9 cellular contexts compared by ENCODE assay signal in the genomic region with DNA sequence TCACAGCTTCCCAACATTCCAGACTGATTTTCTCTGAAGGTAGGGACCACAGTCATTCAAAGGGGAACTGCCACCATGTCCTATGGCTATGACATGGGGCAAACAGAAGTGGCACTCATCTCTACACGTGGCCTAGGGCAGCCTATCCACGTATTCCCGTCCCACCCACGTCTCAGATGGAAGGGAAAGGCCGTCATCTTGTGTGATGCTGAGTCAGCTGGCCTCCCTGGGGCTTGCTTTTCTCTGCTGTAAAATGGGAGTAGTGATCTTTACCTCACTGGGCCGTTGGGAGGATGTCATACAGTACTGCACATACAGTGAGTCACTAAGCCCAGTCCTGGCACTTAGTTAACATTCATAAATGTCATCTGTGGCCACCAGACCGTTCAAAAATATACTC.
DNase-seq lines count a peak whose midpoint lies in the region; ATAC-seq and TF ChIP-seq lines count a peak whose summit lies in the region.
"Had no signal": no experiment of that assay in that cellular context is flagged by ENCODE, and none has a peak within 500 bp of the region (broad histone marks: within the 10 kb centered on the region; RNA-seq: fewer than 3 reads in every experiment).

No MANE protein-coding gene starts in this region.

- POLR2A ChIA-PET in activated B cell treated with CpG ODN at 0.5 μM for 24 hours (lab: Charles Lee), result interaction anchor here (0.6 to 19.5 kb wide), 9 partner anchors 10 to 624 kb away, joined by 3 to 683 read pairs (median 11); partner anchors contain the start of gene RAPGEF1

- CTCF ChIA-PET in activated B cell treated with CpG ODN at 0.5 μM for 24 hours (lab: Charles Lee), result interaction anchor here (1.0 to 1.9 kb wide), 5 partner anchors 8 to 71 kb away, joined by 3 to 7 read pairs (median 4); no protein-coding TSS in a partner anchor

- intact Hi-C loops in activated B cell treated with CpG ODN at 0.5 μM for 24 hours (cut with micrococcal nuclease), result no loop called here

- peaks cover 99% of the 10 kb centered on the region for H3K4me1 Mint-ChIP-seq in activated B cell treated with CpG ODN at 0.5 μM for 24 hours
- peaks cover 31% of the 10 kb centered on the region for H3K4me1 Mint-ChIP-seq in mesothelial cell of epicardium

- DNase-seq in Daoy (ENCODE audit: low read depth), result peak; percentile 81
- no peak for DNase-seq in activated B cell treated with CpG ODN at 0.5 μM for 24 hours
- peak; percentile 62 for DNase-seq in central memory CD4-positive, alpha-beta T cell
- peak; percentile 26 to 64 (median 44) for DNase-seq in stimulated activated CD4-positive, alpha-beta T cell treated with anti-CD3 and anti-CD28 coated beads, Interleukin-1b, Interleukin-23, amount 100 ng/mL, for 24 hours (ENCODE audit: low read depth in 4 of 4, low spot score in 1 of 4)
- DNase-seq in NCI-H1694 treated with DMSO at 0.1 percent for 48 hours (lab: John Stamatoyannopoulos, UW), result no peak
- no peak for DNase-seq in 8988T
- no peak for DNase-seq in GOT3 (lab: John Stamatoyannopoulos, UW)
- DNase-seq in mesothelial cell of epicardium (ENCODE audit: low spot score in 2 of 2, unreplicated experiment in 2 of 2), result no peak

- H3K36me3 Mint-ChIP-seq in activated B cell treated with CpG ODN at 0.5 μM for 24 hours (ENCODE audit: low read depth) (peaks cover 45% of the 10 kb centered on the region), mesothelial cell of epicardium (peaks cover 18% of the 10 kb centered on the region)

- TF ChIP-seq CTCF in activated B cell treated with CpG ODN at 0.5 μM for 24 hours (IDR thresholded peaks at IDR 0.05) (no peak), mesothelial cell of epicardium (IDR thresholded peaks at IDR 0.05; ENCODE audit: unreplicated experiment) (no peak)

- H3K27ac Mint-ChIP-seq in activated B cell treated with CpG ODN at 0.5 μM for 24 hours (peak overlapping the region; percentile 93), mesothelial cell of epicardium (no peak overlapping the region)

- peak overlapping the region; percentile 84 for H3K4me3 Mint-ChIP-seq in activated B cell treated with CpG ODN at 0.5 μM for 24 hours
- H3K4me3 Mint-ChIP-seq in mesothelial cell of epicardium, result no peak overlapping the region

- H3K27me3 Mint-ChIP-seq in activated B cell treated with CpG ODN at 0.5 μM for 24 hours (no peaks in the 10 kb centered on the region), mesothelial cell of epicardium (ENCODE audit: low read depth) (no peaks in the 10 kb centered on the region)

- H3K9me3 Mint-ChIP-seq in activated B cell treated with CpG ODN at 0.5 μM for 24 hours, result no peaks in the 10 kb centered on the region
- peaks cover 20% of the 10 kb centered on the region for H3K9me3 Mint-ChIP-seq in mesothelial cell of epicardium

- ATAC-seq in activated B cell treated with CpG ODN at 0.5 μM for 24 hours (ENCODE audit: low read depth), result peak; percentile 63
- ATAC-seq: gastroesophageal sphincter had no signal

Comparison
In these comparisons a context has a peak if more than half of its experiments do, and no peak if none do; other contexts are left out.
1. DNase-seq: peak in Daoy (single experiment), central memory CD4-positive, alpha-beta T cell (single experiment) and stimulated activated CD4-positive, alpha-beta T cell treated with anti-CD3 and anti-CD28 coated beads, Interleukin-1b, Interleukin-23, amount 100 ng/mL, for 24 hours (4 of 4); none in activated B cell treated with CpG ODN at 0.5 μM for 24 hours (single experiment), NCI-H1694 treated with DMSO at 0.1 percent for 48 hours (single experiment), 8988T (single experiment), GOT3 (single experiment) and mesothelial cell of epicardium (0 of 2).